ENCODE assay signal across 17 cellular contexts in genomic region chr7:157441023-157441399, GRCh38.
DNase-seq lines count a peak whose midpoint lies in the region; ATAC-seq and TF ChIP-seq lines count a peak whose summit lies in the region.
"Had no signal": no experiment of that assay in that cellular context is flagged by ENCODE, and none has a peak within 500 bp of the region (broad histone marks: within the 10 kb centered on the region; RNA-seq: fewer than 3 reads in every experiment).

No MANE protein-coding gene starts in this region.

- H3K36me3 Mint-ChIP-seq in activated CD4-positive, alpha-beta memory T cell treated with anti-CD3 and anti-CD28 coated beads, Interleukin-2, amount 10 ng/mL, durations not matched to agents 7 days and 5 days (ENCODE audit: low read depth): no peaks in the 10 kb centered on the region
- no peaks in the 10 kb centered on the region for H3K36me3 Mint-ChIP-seq in activated CD4-positive, alpha-beta memory T cell treated with anti-CD3 and anti-CD28 coated beads for 36 hours
- H3K36me3 Mint-ChIP-seq: CD4-positive, CD25-positive, alpha-beta regulatory T cell had no signal

- peak; percentile 11 for DNase-seq in activated CD4-positive, alpha-beta memory T cell treated with anti-CD3 and anti-CD28 coated beads, Interleukin-2, amount 10 ng/mL, durations not matched to agents 7 days and 5 days
- no peak for DNase-seq in activated CD4-positive, alpha-beta memory T cell treated with anti-CD3 and anti-CD28 coated beads for 36 hours
- DNase-seq in Peyer's patch (peak in 2 of 3 donors; percentile 34), mesenteric fat pad (ENCODE audit: low spot score) (peak; percentile 76), ecto neural progenitor cell (ENCODE audit: low spot score) (no peak), NCI-H1048 (lab: John Stamatoyannopoulos, UW) (no peak)
- peak; percentile 7 for DNase-seq in stimulated activated CD8-positive, alpha-beta memory T cell treated with anti-CD3 and anti-CD28 coated beads, Interleukin-4, amount 100 ng/mL, for 48 hours
- DNase-seq: Calu3; CD4-positive, CD25-positive, alpha-beta regulatory T cell; DMS79; H9; IMR-90; NCI-H345; NCI-H526 treated with DMSO at 0.1 percent for 48 hours; NK-92 treated with Interleukin-12 subunit alpha and Interleukin-12 subunit beta, amount 100 ng/mL, for 24 hours; SIG-M5 had no signal

- intact Hi-C loops in activated CD4-positive, alpha-beta memory T cell treated with anti-CD3 and anti-CD28 coated beads for 36 hours (cut with micrococcal nuclease): no loop called here

- H3K4me1 ChIP-seq in Peyer's patch: no peaks in the 10 kb centered on the region

- H3K9me3 Mint-ChIP-seq in activated CD4-positive, alpha-beta memory T cell treated with anti-CD3 and anti-CD28 coated beads, Interleukin-2, amount 10 ng/mL, durations not matched to agents 7 days and 5 days: no peaks in the 10 kb centered on the region
- no peaks in the 10 kb centered on the region for H3K9me3 Mint-ChIP-seq in activated CD4-positive, alpha-beta memory T cell treated with anti-CD3 and anti-CD28 coated beads for 36 hours
- H3K9me3 Mint-ChIP-seq: CD4-positive, CD25-positive, alpha-beta regulatory T cell had no signal

- H3K27me3 Mint-ChIP-seq in activated CD4-positive, alpha-beta memory T cell treated with anti-CD3 and anti-CD28 coated beads, Interleukin-2, amount 10 ng/mL, durations not matched to agents 7 days and 5 days: peaks cover 6% of the 10 kb centered on the region
- no peaks in the 10 kb centered on the region for H3K27me3 Mint-ChIP-seq in activated CD4-positive, alpha-beta memory T cell treated with anti-CD3 and anti-CD28 coated beads for 36 hours
- H3K27me3 Mint-ChIP-seq: CD4-positive, CD25-positive, alpha-beta regulatory T cell had no signal

- CTCF ChIA-PET in activated CD4-positive, alpha-beta memory T cell treated with anti-CD3 and anti-CD28 coated beads, Interleukin-2, amount 10 ng/mL, durations not matched to agents 7 days and 5 days (lab: Charles Lee): no interaction called here
- CTCF ChIA-PET in activated CD4-positive, alpha-beta memory T cell treated with anti-CD3 and anti-CD28 coated beads for 36 hours (lab: Charles Lee): no interaction called here

- ATAC-seq in HG03460 (IDR thresholded peaks at IDR 0.05; ENCODE audit: unreplicated experiment): no peak

- no peaks in the 10 kb centered on the region for H3K27me3 ChIP-seq in Peyer's patch

- H3K4me3 ChIP-seq in Peyer's patch: no peak overlapping the region

- no peak overlapping the region for H3K27ac ChIP-seq in Peyer's patch

- TF ChIP-seq CTCF in Peyer's patch (IDR thresholded peaks at IDR 0.05): no peak

- no peaks in the 10 kb centered on the region for H3K36me3 ChIP-seq in Peyer's patch

- no peak overlapping the region for H3K27ac Mint-ChIP-seq in activated CD4-positive, alpha-beta memory T cell treated with anti-CD3 and anti-CD28 coated beads, Interleukin-2, amount 10 ng/mL, durations not matched to agents 7 days and 5 days
- no peak overlapping the region for H3K27ac Mint-ChIP-seq in activated CD4-positive, alpha-beta memory T cell treated with anti-CD3 and anti-CD28 coated beads for 36 hours
- H3K27ac Mint-ChIP-seq: CD4-positive, CD25-positive, alpha-beta regulatory T cell; H9 had no signal

- TF ChIP-seq POLR2A in Peyer's patch (IDR thresholded peaks at IDR 0.05): no peak

- H3K9me3 ChIP-seq in Peyer's patch: no peaks in the 10 kb centered on the region

- no peak overlapping the region for H3K4me3 Mint-ChIP-seq in activated CD4-positive, alpha-beta memory T cell treated with anti-CD3 and anti-CD28 coated beads, Interleukin-2, amount 10 ng/mL, durations not matched to agents 7 days and 5 days
- H3K4me3 Mint-ChIP-seq in activated CD4-positive, alpha-beta memory T cell treated with anti-CD3 and anti-CD28 coated beads for 36 hours: no peak overlapping the region
- H3K4me3 Mint-ChIP-seq: CD4-positive, CD25-positive, alpha-beta regulatory T cell; H9 had no signal

- POLR2A ChIA-PET in activated CD4-positive, alpha-beta memory T cell treated with anti-CD3 and anti-CD28 coated beads, Interleukin-2, amount 10 ng/mL, durations not matched to agents 7 days and 5 days (lab: Charles Lee): no interaction called here
- POLR2A ChIA-PET in activated CD4-positive, alpha-beta memory T cell treated with anti-CD3 and anti-CD28 coated beads for 36 hours (lab: Charles Lee): no interaction called here

- H3K4me1 Mint-ChIP-seq in activated CD4-positive, alpha-beta memory T cell treated with anti-CD3 and anti-CD28 coated beads, Interleukin-2, amount 10 ng/mL, durations not matched to agents 7 days and 5 days: no peaks in the 10 kb centered on the region
- no peaks in the 10 kb centered on the region for H3K4me1 Mint-ChIP-seq in activated CD4-positive, alpha-beta memory T cell treated with anti-CD3 and anti-CD28 coated beads for 36 hours (ENCODE audit: low read depth)
- H3K4me1 Mint-ChIP-seq: CD4-positive, CD25-positive, alpha-beta regulatory T cell; H9 had no signal

Comparison
In these comparisons a context has a peak if more than half of its experiments do, and no peak if none do; other contexts are left out.
1. DNase-seq: peak in activated CD4-positive, alpha-beta memory T cell treated with anti-CD3 and anti-CD28 coated beads, Interleukin-2, amount 10 ng/mL, durations not matched to agents 7 days and 5 days (single experiment), Peyer's patch (2 of 3), mesenteric fat pad (single experiment) and stimulated activated CD8-positive, alpha-beta memory T cell treated with anti-CD3 and anti-CD28 coated beads, Interleukin-4, amount 100 ng/mL, for 48 hours (single experiment); none in activated CD4-positive, alpha-beta memory T cell treated with anti-CD3 and anti-CD28 coated beads for 36 hours (single experiment), ecto neural progenitor cell (single experiment) and NCI-H1048 (single experiment).